In genomic region chr16:84888450-84888849, GRCh38 we compare ENCODE assay signal across 20 cellular contexts.
A peak's percentile ranks its signal among the peaks of the same experiment; 100 is the strongest.
DNase-seq lines count a peak whose midpoint lies in the region; ATAC-seq, FAIRE-seq and TF ChIP-seq lines count a peak whose summit lies in the region.
"Had no signal": no experiment of that assay in that cellular context is flagged by ENCODE, and none has a peak within 500 bp of the region (broad histone marks: within the 10 kb centered on the region; RNA-seq: fewer than 3 reads in every experiment).

No MANE protein-coding gene starts in this region.

- H3K9me3 ChIP-seq in A549 (no peaks in the 10 kb centered on the region), kidney (ENCODE audit: control insufficient read depth in 1 of 2, low read length in 2 of 2) (no peaks in the 10 kb centered on the region)
- H3K9me3 ChIP-seq: MG63, SJSA1 had no signal

- no peak overlapping the region for H3K9ac ChIP-seq in kidney (ENCODE audit: low read length in 2 of 2)

- H3K4me2 ChIP-seq in A549 = no peak overlapping the region

- 54% methylated on average over 7 of the region's 7 CpGs for WGBS in A549 (ENCODE audit: missing lambda C conversion rate)

- TF ChIP-seq EP300 in A549 (IDR thresholded peaks at IDR 0.05) = no peak

- ATAC-seq in A549 = peak; percentile 40 to 68; a peak in 4 of 6 replicates
- no peak for ATAC-seq in HG03025 (IDR thresholded peaks at IDR 0.05; ENCODE audit: low FRiP score, unreplicated experiment)

- intact Hi-C loops in kidney (cut with DNase I) = no loop called here

- POLR2A ChIA-PET in A549 (lab: Yijun Ruan, JAX) = no interaction called here

- CTCF ChIA-PET in A549 (lab: Yijun Ruan, JAX) = interaction anchor here (1.1 to 1.6 kb wide), 3 partner anchors 26 to 82 kb away, joined by 3 read pairs; no protein-coding TSS in a partner anchor

- no peak overlapping the region for H3K4me3 ChIP-seq in A549
- no peak overlapping the region for H3K4me3 ChIP-seq in epithelial cell of esophagus (ENCODE audit: low read length)
- no peak overlapping the region for H3K4me3 ChIP-seq in kidney (ENCODE audit: low read length in 2 of 2)
- H3K4me3 ChIP-seq: MG63, SJSA1 had no signal

- H3K4me1 ChIP-seq in A549 = no peaks in the 10 kb centered on the region
- H3K4me1 ChIP-seq in kidney (ENCODE audit: control insufficient read depth in 1 of 2, insufficient read depth in 1 of 2, low read depth in 1 of 2, low read length in 2 of 2) = no peaks in the 10 kb centered on the region
- H3K4me1 ChIP-seq: SJSA1 had no signal

- DNase-seq in A549 (ENCODE audit: low read depth in 1 of 2, low spot score in 1 of 2) = peak in 1 of 2 experiments; percentile 23
- DNase-seq in H54 (ENCODE audit: insufficient read length, low spot score) = peak; percentile 19
- peak; percentile 39 for DNase-seq in RCC 7860 (ENCODE audit: low spot score)
- peak; percentile 30 for DNase-seq in epithelial cell of esophagus (ENCODE audit: low read depth)
- DNase-seq in foreskin melanocyte = no peak
- no peak for DNase-seq in NCI-H2107 (lab: John Stamatoyannopoulos, UW)
- DNase-seq in kidney = no peak
- DNase-seq: CD4-positive, alpha-beta memory T cell; DMS79; H9; KG1; MG63; NCI-H1105; NCI-H1694 treated with DMSO at 0.1 percent for 48 hours; NCI-H446 treated with DMSO at 0.1 percent for 48 hours; NCI-H774; SW 1271 had no signal

- H3K36me3 ChIP-seq in kidney (ENCODE audit: control insufficient read depth in 1 of 2, insufficient read depth in 2 of 2, low read length in 2 of 2) = no peaks in the 10 kb centered on the region
- H3K36me3 ChIP-seq: MG63, SJSA1 had no signal

- TF ChIP-seq CTCF in A549 (IDR thresholded peaks at IDR 0.05) = no peak
- no peak for TF ChIP-seq CTCF in epithelial cell of esophagus (IDR thresholded peaks at IDR 0.05; ENCODE audit: insufficient read depth, low read depth, low read length, missing control alignments)
- TF ChIP-seq CTCF in kidney (IDR thresholded peaks at IDR 0.05; ENCODE audit: borderline replicate concordance, extremely low read depth, insufficient read depth) = no peak

- H3K27ac ChIP-seq in A549 (no peak overlapping the region), kidney (ENCODE audit: low read depth in 2 of 2, low read length in 2 of 2) (no peak overlapping the region)
- H3K27ac ChIP-seq: HL-60, SJSA1 had no signal

- FAIRE-seq in A549 (lab: Jason Lieb, UNC) (no peak), H54 (lab: Jason Lieb, UNC) (no peak), RCC 7860 (lab: Jason Lieb, UNC) (no peak), kidney (lab: Jason Lieb, UNC) (no peak)

- no peak for TF ChIP-seq RAD21 in A549 (conservative IDR thresholded peaks at IDR 0.05 in 1 of 2, IDR thresholded peaks at IDR 0.05 in 1 of 2)

- TF ChIP-seq POLR2A in A549 (IDR thresholded peaks at IDR 0.05; ENCODE audit: low read length) = no peak
- TF ChIP-seq POLR2A in H54 (IDR thresholded peaks at IDR 0.05; ENCODE audit: low read depth, low read length) = no peak

TF ChIP-seq in A549, 52 proteins besides CTCF, POLR2A, EP300 and RAD21:
- TF ChIP-seq JUN (IDR thresholded peaks at IDR 0.05) (no peak), ZNF302 (CRISPR knock-in tag; IDR thresholded peaks at IDR 0.05) (no peak), ESRRA (IDR thresholded peaks at IDR 0.05; ENCODE audit: borderline replicate concordance, low read length) (no peak), MAX (IDR thresholded peaks at IDR 0.05) (no peak), CBX8 (IDR thresholded peaks at IDR 0.05) (no peak), ZC3H11A (IDR thresholded peaks at IDR 0.05) (no peak), KDM1A (IDR thresholded peaks at IDR 0.05; ENCODE audit: low read depth) (no peak), SREBF2 (IDR thresholded peaks at IDR 0.05) (no peak), TP53 (CRISPR knock-in tag; IDR thresholded peaks at IDR 0.05) (no peak), CHD4 (IDR thresholded peaks at IDR 0.05; ENCODE audit: borderline replicate concordance) (no peak), ZFP36 (IDR thresholded peaks at IDR 0.05; ENCODE audit: borderline replicate concordance, partially characterized antibody) (no peak), RFX5 (IDR thresholded peaks at IDR 0.05) (no peak), ELK1 (IDR thresholded peaks at IDR 0.05; ENCODE audit: low read depth, low read length) (no peak), HOXB13 (CRISPR knock-in tag; IDR thresholded peaks at IDR 0.05; ENCODE audit: low read depth) (no peak), NFE2L2 (conservative IDR thresholded peaks at IDR 0.05; ENCODE audit: low read length) (no peak), E2F6 (IDR thresholded peaks at IDR 0.05; ENCODE audit: borderline replicate concordance, low read depth) (no peak), USF2 (IDR thresholded peaks at IDR 0.05) (no peak), HES2 (IDR thresholded peaks at IDR 0.05) (no peak), MAZ (IDR thresholded peaks at IDR 0.05; ENCODE audit: borderline replicate concordance, low read depth, low read length) (no peak)

Comparison
In these comparisons a context has a peak if more than half of its experiments do, and no peak if none do; other contexts are left out.
1. DNase-seq: peak in H54 (single experiment), RCC 7860 (single experiment) and epithelial cell of esophagus (single experiment); none in foreskin melanocyte (single experiment), NCI-H2107 (single experiment) and kidney (single experiment).